ENCODE assay signal across 1 cellular context in genomic region chr11:117716652-117717440, GRCh38.
TF ChIP-seq lines count a peak whose summit lies in the region.

No MANE protein-coding gene starts in this region.

TF ChIP-seq in H1, 55 proteins besides CTCF, POLR2A, EP300 and RAD21:
- no peak for TF ChIP-seq SAP30 (IDR thresholded peaks at IDR 0.05; ENCODE audit: insufficient read depth, insufficient replicate concordance, low read length)
- TF ChIP-seq KDM5A (IDR thresholded peaks at IDR 0.05; ENCODE audit: low read length), result no peak
- TF ChIP-seq NRF1 (IDR thresholded peaks at IDR 0.05; ENCODE audit: low read depth, low read length), result no peak
- TF ChIP-seq, protein P1, sequence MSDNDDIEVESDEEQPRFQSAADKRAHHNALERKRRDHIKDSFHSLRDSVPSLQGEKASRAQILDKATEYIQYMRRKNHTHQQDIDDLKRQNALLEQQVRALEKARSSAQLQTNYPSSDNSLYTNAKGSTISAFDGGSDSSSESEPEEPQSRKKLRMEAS (IDR thresholded peaks at IDR 0.05), result no peak
- TF ChIP-seq GTF2F1 (IDR thresholded peaks at IDR 0.05; ENCODE audit: borderline replicate concordance, low read depth, low read length), result no peak
- TF ChIP-seq BACH1 (IDR thresholded peaks at IDR 0.05; ENCODE audit: low read length), result no peak
